ENCODE assay signal across 8 cellular contexts in the genomic region with DNA sequence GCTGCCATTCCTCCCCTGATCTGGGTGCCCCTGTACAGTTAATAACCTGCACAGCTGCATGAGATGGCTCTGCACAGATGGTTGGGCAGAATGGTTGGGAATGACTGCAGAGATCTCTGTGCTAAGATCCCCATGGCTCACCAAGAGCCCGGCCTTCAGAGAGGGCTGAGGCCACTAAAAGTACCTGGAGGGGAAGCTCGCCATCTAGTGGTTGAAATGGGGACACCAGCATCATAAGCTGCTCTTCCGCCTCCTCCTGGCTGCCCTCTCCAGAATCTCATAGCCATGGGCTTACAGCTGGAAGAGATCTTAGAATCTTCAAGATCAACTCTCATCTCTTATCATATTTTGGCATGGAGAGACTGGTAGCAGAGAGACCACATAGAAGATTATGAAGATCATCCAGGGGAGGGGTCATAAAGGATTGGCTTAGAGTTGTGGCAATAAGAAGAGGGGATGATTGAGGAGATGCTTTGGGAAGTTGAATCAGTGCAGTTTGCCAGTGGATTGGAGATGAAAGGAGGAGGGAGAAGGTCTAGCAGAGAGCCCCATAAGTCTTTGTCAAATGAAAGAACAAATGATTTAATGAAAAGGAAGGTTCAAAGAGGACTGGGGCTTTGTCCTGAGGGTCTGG. TPM values are rescaled to one million over a fixed set of nuclear protein-coding genes. Genes with fewer than 3 reads are reported as not detected.
DNase-seq lines count a peak whose midpoint lies in the region; ATAC-seq and TF ChIP-seq lines count a peak whose summit lies in the region.

No MANE protein-coding gene starts in this region.

- H3K27me3 ChIP-seq in MM.1S (replicated peaks; ENCODE audit: insufficient read depth, low read length) (no peaks in the 10 kb centered on the region), heart right ventricle (peaks cover 0 to 24% (median 13%) of the 10 kb centered on the region in 7 donors)

- peak; percentile 49 for DNase-seq in AG09319 (ENCODE audit: extremely low read depth, low read depth)
- peak; percentile 77 for DNase-seq in MM.1S
- peak; percentile 33 for DNase-seq in SKM-1 (lab: John Stamatoyannopoulos, UW; ENCODE audit: unreplicated experiment)
- peak; percentile 59 for DNase-seq in activated naive CD8-positive, alpha-beta T cell treated with anti-CD3 and anti-CD28 coated beads for 36 hours
- DNase-seq in heart right ventricle, result peak; percentile 42 to 65
- peak; percentile 76 for DNase-seq in renal cortical epithelial cell (ENCODE audit: low read depth)
- no peak for DNase-seq in HPDE6-E6E7 (ENCODE audit: extremely low spot score)

- H3K4me2 ChIP-seq in MM.1S (ENCODE audit: low read depth, low read length), result no peak overlapping the region

- H3K4me1 ChIP-seq in MM.1S (ENCODE audit: low read length) (peaks cover 4% of the 10 kb centered on the region; the same call in 1 of the 2 replicates), heart right ventricle (peaks cover 0 to 12% (median 0%) of the 10 kb centered on the region in 9 donors)

- no peaks in the 10 kb centered on the region; the same call in 1 of the 2 replicates for H4K20me1 ChIP-seq in MM.1S (ENCODE audit: insufficient read depth, low read length)

- peaks cover 21% of the 10 kb centered on the region for H3K27me3 Mint-ChIP-seq in activated naive CD8-positive, alpha-beta T cell treated with anti-CD3 and anti-CD28 coated beads for 36 hours

- H3K9ac ChIP-seq in MM.1S (ENCODE audit: low read length), result no peak overlapping the region

- H3K9me3 ChIP-seq in MM.1S (replicated peaks; ENCODE audit: insufficient read depth, low read length), result no peaks in the 10 kb centered on the region
- H3K9me3 ChIP-seq in heart right ventricle, result no peaks in the 10 kb centered on the region

- intact Hi-C loops in heart right ventricle (cut with DNase I), result loop anchor here in 5 of 10 donors (2.0 to 5.0 kb wide), 5 partner anchors 66 to 134 kb away; no protein-coding TSS in a partner anchor

- H3K36me3 Mint-ChIP-seq in activated naive CD8-positive, alpha-beta T cell treated with anti-CD3 and anti-CD28 coated beads for 36 hours, result no peaks in the 10 kb centered on the region

- no peak overlapping the region for H2AFZ ChIP-seq in MM.1S (ENCODE audit: low read length)

- TF ChIP-seq CTCF in AG09319 (IDR thresholded peaks at IDR 0.05; ENCODE audit: low read depth, low read length) (peak; percentile 100), MM.1S (IDR thresholded peaks at IDR 0.05; ENCODE audit: low read length) (peak; percentile 99), heart right ventricle (IDR thresholded peaks at IDR 0.05) (peak; percentile 69 to 94 (median 89))

- no peaks in the 10 kb centered on the region for H3K79me2 ChIP-seq in MM.1S (ENCODE audit: low read length)

- peak; percentile 84 for ATAC-seq in GM19035 (IDR thresholded peaks at IDR 0.05; ENCODE audit: unreplicated experiment)
- ATAC-seq in heart right ventricle, result peak in 7 of 8 donors; percentile 67 to 80 (median 77)

- H3K4me1 Mint-ChIP-seq in activated naive CD8-positive, alpha-beta T cell treated with anti-CD3 and anti-CD28 coated beads for 36 hours, result no peaks in the 10 kb centered on the region

- no peak overlapping the region for H3K4me3 Mint-ChIP-seq in activated naive CD8-positive, alpha-beta T cell treated with anti-CD3 and anti-CD28 coated beads for 36 hours

- H3F3A ChIP-seq in MM.1S (ENCODE audit: insufficient read depth, low read length), result no peaks in the 10 kb centered on the region

- H3K27ac ChIP-seq in MM.1S (ENCODE audit: low read length) (no peak overlapping the region), heart right ventricle (no peak overlapping the region)

- H3K4me3 ChIP-seq in MM.1S (ENCODE audit: low read length) (no peak overlapping the region), heart right ventricle (no peak overlapping the region)

- H3K9me3 Mint-ChIP-seq in activated naive CD8-positive, alpha-beta T cell treated with anti-CD3 and anti-CD28 coated beads for 36 hours, result no peaks in the 10 kb centered on the region

- H3K36me3 ChIP-seq in MM.1S (replicated peaks; ENCODE audit: insufficient read depth, low read length) (no peaks in the 10 kb centered on the region), heart right ventricle (no peaks in the 10 kb centered on the region)

- no peak overlapping the region for H3K27ac Mint-ChIP-seq in activated naive CD8-positive, alpha-beta T cell treated with anti-CD3 and anti-CD28 coated beads for 36 hours

- WGBS in heart right ventricle, 2 donors, result 16 to 23% methylated on average over 3 of the region's 3 CpGs

- no peaks in the 10 kb centered on the region for H3K9me2 ChIP-seq in MM.1S (replicated peaks; ENCODE audit: insufficient read depth, low read length)

RNA-seq across cellular contexts. Expression of a gene that starts 22.0 kb away (rescaled TPM):
- under 1 TPM; 0.37 to 0.42 TPM for total RNA-seq in activated naive CD8-positive, alpha-beta T cell treated with anti-CD3 and anti-CD28 coated beads for 36 hours
- 10 to 100 TPM in 5 of 10 donors, 1 to 10 TPM in 5; 7.4 to 14.5 (median 10.7) TPM for total RNA-seq in heart right ventricle
- polyA plus RNA-seq in heart right ventricle, result 10 to 100 TPM in 1 of 2 donors, 1 to 10 TPM in 1; 4.1 to 12.4 TPM
- 3.8 and 19.0 TPM in 2 replicates for total RNA-seq in renal cortical epithelial cell

RNA-seq across cellular contexts. Expression of a gene that starts 33.1 kb away (rescaled TPM):
- 10 to 100 TPM; 13.7 to 13.8 TPM for total RNA-seq in activated naive CD8-positive, alpha-beta T cell treated with anti-CD3 and anti-CD28 coated beads for 36 hours
- total RNA-seq in heart right ventricle (100 to 1,000 TPM in 7 of 10 donors, 10 to 100 TPM in 3; 77.7 to 155 (median 115) TPM), renal cortical epithelial cell (72.9 and 224 TPM in 2 replicates)
- 10 to 100 TPM; 20.0 to 25.0 TPM for polyA plus RNA-seq in heart right ventricle
